Comparison of ENCODE assay signal across 8 cellular contexts in genomic region chr1:116817582-116818064, GRCh38.
DNase-seq lines count a peak whose midpoint lies in the region; ATAC-seq and TF ChIP-seq lines count a peak whose summit lies in the region.

No MANE protein-coding gene starts in this region.

- TF ChIP-seq CTCF in vagina (IDR thresholded peaks at IDR 0.05), result peak; percentile 35 to 46 (median 37)

- POLR2A ChIA-PET in naive thymus-derived CD8-positive, alpha-beta T cell (lab: Charles Lee), result interaction anchor here (0.6 to 6.7 kb wide), 5 partner anchors 48 to 103 kb away, joined by 3 to 66 read pairs (median 5); no protein-coding TSS in a partner anchor

- DNase-seq in SIG-M5 treated with dmso at 0.1 percent for 504 hours (lab: John Stamatoyannopoulos, UW; ENCODE audit: unreplicated experiment) (peak; percentile 80), SIG-M5 (lab: John Stamatoyannopoulos, UW) (no peak), NAMALWA (ENCODE audit: low spot score) (peak; percentile 66), vagina (ENCODE audit: extremely low spot score in 2 of 2) (peak in 1 of 2 donors; percentile 72)
- DNase-seq in activated CD4-positive, CD25-positive, alpha-beta regulatory T cell treated with anti-CD3 and anti-CD28 coated beads, Interleukin-2, amount 50 U/mL, for 16 hours (ENCODE audit: low read depth, low spot score), result peak; percentile 58
- DNase-seq in central memory CD8-positive, alpha-beta T cell (ENCODE audit: low spot score in 2 of 2), result peak; percentile 47 to 50
- DNase-seq in naive thymus-derived CD8-positive, alpha-beta T cell, result peak; percentile 52 to 85 (median 70)

- no peaks in the 10 kb centered on the region for H3K36me3 ChIP-seq in vagina

- H3K4me3 ChIP-seq in vagina, result no peak overlapping the region

- peak; percentile 54 for ATAC-seq in central memory CD8-positive, alpha-beta T cell (replicated peaks; ENCODE audit: extremely low read depth, poor library complexity, severe bottlenecking)
- ATAC-seq in naive thymus-derived CD8-positive, alpha-beta T cell, result peak; percentile 77 to 80
- no peak for ATAC-seq in HG03045 (IDR thresholded peaks at IDR 0.05; ENCODE audit: unreplicated experiment)

- no peak overlapping the region for H3K27ac ChIP-seq in vagina

- H3K27me3 Mint-ChIP-seq in central memory CD8-positive, alpha-beta T cell, result no peaks in the 10 kb centered on the region
- H3K27me3 Mint-ChIP-seq in naive thymus-derived CD8-positive, alpha-beta T cell, result no peaks in the 10 kb centered on the region

- peak overlapping the region; percentile 53 for H3K4me3 Mint-ChIP-seq in central memory CD8-positive, alpha-beta T cell
- H3K4me3 Mint-ChIP-seq in naive thymus-derived CD8-positive, alpha-beta T cell, result peak overlapping the region; percentile 6 to 76 (median 58)

- H3K9me3 Mint-ChIP-seq in central memory CD8-positive, alpha-beta T cell, result peaks cover 9% of the 10 kb centered on the region
- H3K9me3 Mint-ChIP-seq in naive thymus-derived CD8-positive, alpha-beta T cell, result peaks cover 0 to 20% (median 11%) of the 10 kb centered on the region in 9 donors

- intact Hi-C loops in vagina (cut with DNase I), result no loop called here

- peaks cover 30% of the 10 kb centered on the region for H3K4me1 Mint-ChIP-seq in central memory CD8-positive, alpha-beta T cell
- H3K4me1 Mint-ChIP-seq in naive thymus-derived CD8-positive, alpha-beta T cell, result peaks cover 11 to 30% (median 24%) of the 10 kb centered on the region in 4 donors

- no peaks in the 10 kb centered on the region for H3K27me3 ChIP-seq in vagina

- H3K27ac Mint-ChIP-seq in central memory CD8-positive, alpha-beta T cell (ENCODE audit: low read depth), result peak overlapping the region; percentile 96
- peak overlapping the region; percentile 6 to 89 (median 78) for H3K27ac Mint-ChIP-seq in naive thymus-derived CD8-positive, alpha-beta T cell

- H3K36me3 Mint-ChIP-seq in central memory CD8-positive, alpha-beta T cell (ENCODE audit: insufficient read depth), result peaks cover 8% of the 10 kb centered on the region
- peaks cover 0 to 17% (median 11%) of the 10 kb centered on the region in 3 donors for H3K36me3 Mint-ChIP-seq in naive thymus-derived CD8-positive, alpha-beta T cell

- TF ChIP-seq POLR2A in vagina (IDR thresholded peaks at IDR 0.05), result no peak

- H3K4me1 ChIP-seq in vagina, result no peaks in the 10 kb centered on the region

- H3K9me3 ChIP-seq in vagina, result no peaks in the 10 kb centered on the region
